ENCODE assay signal across 8 cellular contexts in genomic region chr14:73238262-73238852, GRCh38. TPM values are rescaled to one million over a fixed set of nuclear protein-coding genes. Genes with fewer than 3 reads are reported as not detected.
DNase-seq lines count a peak whose midpoint lies in the region; ATAC-seq and TF ChIP-seq lines count a peak whose summit lies in the region.

No MANE protein-coding gene starts in this region.

- H3K4me2 ChIP-seq in OCI-LY3 (ENCODE audit: low read length), result peak overlapping the region; percentile 52

- intact Hi-C loops in natural killer cell (cut with micrococcal nuclease), result no loop called here

- peaks cover 36% of the 10 kb centered on the region for H3K4me1 ChIP-seq in OCI-LY3 (ENCODE audit: low read length)
- peaks cover 25% of the 10 kb centered on the region for H3K4me1 ChIP-seq in endodermal cell (ENCODE audit: control insufficient read depth, insufficient read depth, low read length)

- no peak overlapping the region for H3K27ac Mint-ChIP-seq in endodermal cell
- H3K27ac Mint-ChIP-seq in neural crest cell (ENCODE audit: unreplicated experiment), result no peak overlapping the region
- no peak overlapping the region for H3K27ac Mint-ChIP-seq in natural killer cell

- H3K27me3 Mint-ChIP-seq in endodermal cell (ENCODE audit: insufficient read depth) (peaks cover 79% of the 10 kb centered on the region), neural crest cell (ENCODE audit: low read depth) (peaks cover 77% of the 10 kb centered on the region), natural killer cell (ENCODE audit: low read depth in 2 of 2) (peaks cover 69 to 75% of the 10 kb centered on the region in 2 donors)

- peaks cover 60% of the 10 kb centered on the region for H3K27me3 ChIP-seq in OCI-LY3 (ENCODE audit: low read depth, low read length)
- peaks cover 56% of the 10 kb centered on the region for H3K27me3 ChIP-seq in endodermal cell (ENCODE audit: control insufficient read depth, insufficient read depth, low read length, poor library complexity, severe bottlenecking)

- no peaks in the 10 kb centered on the region for H3K36me3 Mint-ChIP-seq in endodermal cell (ENCODE audit: low read depth)
- H3K36me3 Mint-ChIP-seq in neural crest cell (ENCODE audit: low read depth), result peaks cover 2% of the 10 kb centered on the region
- no peaks in the 10 kb centered on the region for H3K36me3 Mint-ChIP-seq in natural killer cell

- H4K20me1 ChIP-seq in OCI-LY3 (ENCODE audit: insufficient read depth, low read length), result no peaks in the 10 kb centered on the region

- H3K9me3 ChIP-seq in OCI-LY3 (ENCODE audit: insufficient read depth, low read length) (no peaks in the 10 kb centered on the region), endodermal cell (ENCODE audit: control insufficient read depth, low read length) (no peaks in the 10 kb centered on the region)

- H3K9me3 Mint-ChIP-seq in endodermal cell, result no peaks in the 10 kb centered on the region
- H3K9me3 Mint-ChIP-seq in neural crest cell, result no peaks in the 10 kb centered on the region
- H3K9me3 Mint-ChIP-seq in natural killer cell, result no peaks in the 10 kb centered on the region

- no peaks in the 10 kb centered on the region for H3K79me2 ChIP-seq in OCI-LY3 (ENCODE audit: low read length)

- H3K4me3 ChIP-seq in OCI-LY3 (ENCODE audit: low read length), result peak overlapping the region; percentile 21; the same call in 1 of the 2 replicates
- peak overlapping the region; percentile 77 for H3K4me3 ChIP-seq in endodermal cell (ENCODE audit: low read length)

- peak overlapping the region; percentile 50 for H3K4me3 Mint-ChIP-seq in endodermal cell
- H3K4me3 Mint-ChIP-seq in neural crest cell, result peak overlapping the region; percentile 70
- no peak overlapping the region for H3K4me3 Mint-ChIP-seq in natural killer cell

- peaks cover 43% of the 10 kb centered on the region for H3K4me1 Mint-ChIP-seq in endodermal cell
- peaks cover 44% of the 10 kb centered on the region for H3K4me1 Mint-ChIP-seq in neural crest cell
- peaks cover 6 to 14% of the 10 kb centered on the region in 2 donors for H3K4me1 Mint-ChIP-seq in natural killer cell

- WGBS in endodermal cell (ENCODE audit: insufficient coverage in 1 of 2, insufficient read length in 1 of 2), 2 experiments, result 16 to 22% methylated on average over 9 to 25 of the region's 25 CpGs

- TF ChIP-seq CTCF in OCI-LY3 (IDR thresholded peaks at IDR 0.05; ENCODE audit: low read depth, low read length) (no peak), endodermal cell (conservative IDR thresholded peaks at IDR 0.05) (no peak), neural crest cell (conservative IDR thresholded peaks at IDR 0.05) (no peak), natural killer cell (IDR thresholded peaks at IDR 0.05) (no peak)

- H2AFZ ChIP-seq in OCI-LY3 (ENCODE audit: low read depth, low read length), result no peak overlapping the region

- no peak for ATAC-seq in natural killer cell

- H3K9ac ChIP-seq in OCI-LY3 (ENCODE audit: low read length), result no peak overlapping the region
- peak overlapping the region; percentile 25 for H3K9ac ChIP-seq in endodermal cell (ENCODE audit: extremely low read depth, low read length, poor library complexity, severe bottlenecking)

- H3K27ac ChIP-seq in OCI-LY3 (ENCODE audit: low read length) (no peak overlapping the region), endodermal cell (ENCODE audit: low read depth, low read length) (no peak overlapping the region)

- DNase-seq in NCI-H82 (lab: John Stamatoyannopoulos, UW) (peak; percentile 22), NCI-H82 treated with DMSO at 0.1 percent for 48 hours (lab: John Stamatoyannopoulos, UW; ENCODE audit: unreplicated experiment) (no peak), endodermal cell (no peak), neural crest cell (ENCODE audit: low read depth, low spot score) (no peak), NCI-H774 (lab: John Stamatoyannopoulos, UW) (no peak), natural killer cell (no peak)
- no peak for DNase-seq in activated CD4-positive, CD25-positive, alpha-beta regulatory T cell (lab: John Stamatoyannopoulos, UW)

- H3K36me3 ChIP-seq in OCI-LY3 (replicated peaks; ENCODE audit: low read depth, low read length) (no peaks in the 10 kb centered on the region), endodermal cell (ENCODE audit: control insufficient read depth, insufficient read depth, low read length) (no peaks in the 10 kb centered on the region)

RNA-seq across cellular contexts. Expression of gene PAPLN, which starts 1.1 kb away (rescaled TPM):
- total RNA-seq in endodermal cell (10 to 100 TPM; 18.4 to 20.1 TPM), neural crest cell (2.7 and 4.1 TPM in 2 replicates), natural killer cell (under 1 TPM; 0.24 to 0.70 (median 0.34) TPM)
- polyA plus RNA-seq in endodermal cell (2013, experiment 1 of 2), result 9.0 TPM
- 7.8 TPM for polyA plus RNA-seq in endodermal cell (2013, experiment 2 of 2)
